ENCODE assay signal across 11 cellular contexts in the genomic region with DNA sequence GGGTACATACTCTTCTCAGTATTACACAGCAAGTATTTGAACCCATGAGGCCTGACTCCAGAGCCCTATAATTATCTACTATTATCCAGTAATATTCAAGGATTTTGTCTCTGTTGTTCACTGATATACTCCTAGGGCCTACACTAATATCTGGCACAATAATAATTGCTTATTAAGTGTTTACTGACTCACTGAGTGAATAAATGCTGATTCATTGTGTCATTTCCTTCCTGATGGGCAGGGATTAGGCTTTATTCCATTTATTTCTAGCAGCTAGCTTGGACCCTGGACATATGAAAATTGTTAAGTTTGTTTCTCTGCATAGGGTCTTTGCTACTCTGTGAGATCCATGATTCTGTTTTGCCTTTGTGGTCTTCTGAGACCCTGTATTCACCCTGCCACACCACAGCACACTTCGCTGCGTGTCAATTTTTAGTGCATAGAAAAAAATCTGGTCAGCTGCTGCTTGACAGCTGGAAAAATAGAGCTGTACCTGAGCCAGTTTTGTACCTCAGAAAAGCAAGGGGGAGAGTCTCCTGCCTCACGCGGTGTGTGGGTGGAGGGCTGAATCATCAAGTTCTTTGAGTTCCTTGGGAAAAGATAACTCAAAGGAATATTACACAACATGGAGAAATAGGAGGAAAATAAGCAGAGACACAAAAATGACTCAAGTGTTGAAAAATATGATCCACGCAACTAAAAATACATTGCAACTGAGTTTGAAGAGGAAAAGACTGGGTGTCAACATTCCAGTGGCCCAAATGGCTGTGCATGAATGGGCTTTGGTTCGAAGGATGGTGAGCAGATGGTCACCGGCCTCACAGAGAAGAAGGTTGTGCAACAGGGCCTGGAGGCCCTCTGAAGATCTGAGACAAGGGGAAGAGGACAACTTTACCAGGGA. TPM values are rescaled to one million over a fixed set of nuclear protein-coding genes. Genes with fewer than 3 reads are reported as not detected.
DNase-seq lines count a peak whose midpoint lies in the region; ATAC-seq and TF ChIP-seq lines count a peak whose summit lies in the region.
"Had no signal": no experiment of that assay in that cellular context is flagged by ENCODE, and none has a peak within 500 bp of the region (broad histone marks: within the 10 kb centered on the region; RNA-seq: fewer than 3 reads in every experiment).

No MANE protein-coding gene starts in this region.

- intact Hi-C loops in lower leg skin (cut with DNase I; ENCODE audit: low total_unique reads): no loop called here

- no peak for TF ChIP-seq RAD21 in Ishikawa (IDR thresholded peaks at IDR 0.05; ENCODE audit: low read depth)

- TF ChIP-seq EP300 in Ishikawa (IDR thresholded peaks at IDR 0.05; ENCODE audit: borderline replicate concordance): no peak

- WGBS in lower leg skin, 2 donors: 51 to 56% methylated on average over 7 of the region's 7 CpGs

- no peak overlapping the region for H3K4me3 ChIP-seq in lower leg skin (ENCODE audit: low read depth, poor library complexity, severe bottlenecking)

- no peak for TF ChIP-seq POLR2A in lower leg skin (IDR thresholded peaks at IDR 0.05)

- no peak for TF ChIP-seq CTCF in 22Rv1 (IDR thresholded peaks at IDR 0.05)
- no peak for TF ChIP-seq CTCF in lower leg skin (IDR thresholded peaks at IDR 0.05)

- ATAC-seq in HG02884 (IDR thresholded peaks at IDR 0.05; ENCODE audit: unreplicated experiment): no peak
- no peak for ATAC-seq in HG03442 (IDR thresholded peaks at IDR 0.05; ENCODE audit: unreplicated experiment)

- H3K27ac ChIP-seq in 22Rv1: peak overlapping the region; percentile 88; the same call in 1 of the 2 replicates

- peak; percentile 87 for DNase-seq in dermis blood vessel endothelial cell
- peak; percentile 73 to 89 for DNase-seq in lower leg skin (ENCODE audit: low spot score in 2 of 2)
- no peak for DNase-seq in stimulated activated CD4-positive, alpha-beta T cell treated with anti-CD3 and anti-CD28 coated beads, Interleukin-2, amount 100 ng/mL, for 24 hours
- no peak for DNase-seq in NCI-H1417 treated with DMSO at 0.1 percent for 48 hours (lab: John Stamatoyannopoulos, UW)
- DNase-seq: SHP77 treated with DMSO at 0.1 percent for 48 hours had no signal

TF ChIP-seq in Ishikawa, 13 proteins besides CTCF, POLR2A, EP300 and RAD21:
- TF ChIP-seq NFIC (IDR thresholded peaks at IDR 0.05): no peak
- TF ChIP-seq, protein P1, sequence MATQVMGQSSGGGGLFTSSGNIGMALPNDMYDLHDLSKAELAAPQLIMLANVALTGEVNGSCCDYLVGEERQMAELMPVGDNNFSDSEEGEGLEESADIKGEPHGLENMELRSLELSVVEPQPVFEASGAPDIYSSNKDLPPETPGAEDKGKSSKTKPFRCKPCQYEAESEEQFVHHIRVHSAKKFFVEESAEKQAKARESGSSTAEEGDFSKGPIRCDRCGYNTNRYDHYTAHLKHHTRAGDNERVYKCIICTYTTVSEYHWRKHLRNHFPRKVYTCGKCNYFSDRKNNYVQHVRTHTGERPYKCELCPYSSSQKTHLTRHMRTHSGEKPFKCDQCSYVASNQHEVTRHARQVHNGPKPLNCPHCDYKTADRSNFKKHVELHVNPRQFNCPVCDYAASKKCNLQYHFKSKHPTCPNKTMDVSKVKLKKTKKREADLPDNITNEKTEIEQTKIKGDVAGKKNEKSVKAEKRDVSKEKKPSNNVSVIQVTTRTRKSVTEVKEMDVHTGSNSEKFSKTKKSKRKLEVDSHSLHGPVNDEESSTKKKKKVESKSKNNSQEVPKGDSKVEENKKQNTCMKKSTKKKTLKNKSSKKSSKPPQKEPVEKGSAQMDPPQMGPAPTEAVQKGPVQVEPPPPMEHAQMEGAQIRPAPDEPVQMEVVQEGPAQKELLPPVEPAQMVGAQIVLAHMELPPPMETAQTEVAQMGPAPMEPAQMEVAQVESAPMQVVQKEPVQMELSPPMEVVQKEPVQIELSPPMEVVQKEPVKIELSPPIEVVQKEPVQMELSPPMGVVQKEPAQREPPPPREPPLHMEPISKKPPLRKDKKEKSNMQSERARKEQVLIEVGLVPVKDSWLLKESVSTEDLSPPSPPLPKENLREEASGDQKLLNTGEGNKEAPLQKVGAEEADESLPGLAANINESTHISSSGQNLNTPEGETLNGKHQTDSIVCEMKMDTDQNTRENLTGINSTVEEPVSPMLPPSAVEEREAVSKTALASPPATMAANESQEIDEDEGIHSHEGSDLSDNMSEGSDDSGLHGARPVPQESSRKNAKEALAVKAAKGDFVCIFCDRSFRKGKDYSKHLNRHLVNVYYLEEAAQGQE (IDR thresholded peaks at IDR 0.05; ENCODE audit: low read depth): no peak
- no peak for TF ChIP-seq FOXM1 (IDR thresholded peaks at IDR 0.05; ENCODE audit: borderline replicate concordance, low read depth)
- TF ChIP-seq ZBTB7A (IDR thresholded peaks at IDR 0.05; ENCODE audit: low read depth): no peak
- no peak for TF ChIP-seq TCF12 (IDR thresholded peaks at IDR 0.05; ENCODE audit: low read depth)
- peak; percentile 41 for TF ChIP-seq EGR1 (IDR thresholded peaks at IDR 0.05)
- TF ChIP-seq CEBPB (IDR thresholded peaks at IDR 0.05): no peak
- no peak for TF ChIP-seq TAF1 (IDR thresholded peaks at IDR 0.05; ENCODE audit: low read depth)

RNA-seq across cellular contexts. Expression of a gene that starts 18.9 kb away (rescaled TPM):
- total RNA-seq in dermis blood vessel endothelial cell (84.1 and 175 TPM in 2 replicates), lower leg skin (1 to 10 TPM; 3.2 to 6.4 (median 5.1) TPM)

RNA-seq across cellular contexts. Expression of a gene that starts 59.1 kb away (rescaled TPM):
- total RNA-seq in dermis blood vessel endothelial cell: not detected in 2 replicates
- total RNA-seq in lower leg skin: not detected
- total RNA-seq: B cell, neural crest cell had no signal

Comparison
In these comparisons a context has a peak if more than half of its experiments do, and no peak if none do; other contexts are left out.
1. DNase-seq: peak in dermis blood vessel endothelial cell (single experiment) and lower leg skin (2 of 2); none in stimulated activated CD4-positive, alpha-beta T cell treated with anti-CD3 and anti-CD28 coated beads, Interleukin-2, amount 100 ng/mL, for 24 hours (0 of 2) and NCI-H1417 treated with DMSO at 0.1 percent for 48 hours (single experiment).
2. RNA of a gene that starts 18.9 kb away (total RNA-seq): 84.1 to 175 TPM in dermis blood vessel endothelial cell; 3.2 to 6.4 TPM in lower leg skin; every median in the first group is over 10 times any median in the second.